ENCODE assay signal across 1 cellular context in genomic region chr21:38960251-38960650, GRCh38.
TF ChIP-seq lines count a peak whose summit lies in the region.

No MANE protein-coding gene starts in this region.

TF ChIP-seq in HepG2, 621 proteins besides CTCF, POLR2A, EP300 and RAD21 (continued from another document):
- TF ChIP-seq KIAA2018 (CRISPR knock-in tag; IDR thresholded peaks at IDR 0.05; ENCODE audit: borderline replicate concordance) (no peak), ATRX (CRISPR knock-in tag; IDR thresholded peaks at IDR 0.05; ENCODE audit: borderline replicate concordance) (no peak), CBFB (CRISPR knock-in tag; IDR thresholded peaks at IDR 0.05) (no peak), STAT5B (CRISPR knock-in tag; IDR thresholded peaks at IDR 0.05) (no peak), ZBTB37 (CRISPR knock-in tag; IDR thresholded peaks at IDR 0.05) (no peak), MAFF (IDR thresholded peaks at IDR 0.05; ENCODE audit: low read depth, low read length) (peak; percentile 60; the same call in 1 of the 2 replicates), ZNF460 (CRISPR knock-in tag; IDR thresholded peaks at IDR 0.05; ENCODE audit: borderline replicate concordance) (no peak), ZNF639 (CRISPR knock-in tag; conservative IDR thresholded peaks at IDR 0.05) (no peak), MAFK (conservative IDR thresholded peaks at IDR 0.05 in 1 of 2, IDR thresholded peaks at IDR 0.05 in 1 of 2; ENCODE audit: low read length in 2 of 2) (peak; percentile 63 to 82; a peak in 3 of 4 replicates), NRL (CRISPR knock-in tag; IDR thresholded peaks at IDR 0.05; ENCODE audit: borderline replicate concordance) (no peak)
